ENCODE assay signal across 23 cellular contexts in the genomic region with DNA sequence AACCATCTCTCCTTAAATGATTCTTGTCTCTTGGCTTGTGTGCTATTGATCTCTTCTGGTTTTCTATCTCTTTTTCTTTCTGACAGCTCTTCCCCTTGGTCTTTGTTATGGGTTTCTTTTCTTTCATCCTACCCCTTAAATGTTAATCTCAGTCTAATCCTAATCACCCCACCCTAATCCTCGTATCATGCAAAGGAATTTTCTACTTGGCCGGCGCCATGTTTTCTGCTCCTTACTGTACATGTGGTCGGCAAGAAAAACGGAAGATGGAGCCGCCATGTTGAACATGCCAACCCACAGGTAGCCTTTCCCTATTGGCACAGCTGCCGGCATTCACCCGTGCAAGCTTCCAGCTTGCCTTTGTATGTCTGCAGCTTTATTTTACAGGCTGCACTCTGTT.
"Had no signal": no experiment of that assay in that cellular context is flagged by ENCODE, and none has a peak within 500 bp of the region (broad histone marks: within the 10 kb centered on the region; RNA-seq: fewer than 3 reads in every experiment).

No MANE protein-coding gene starts in this region.

- H3K79me2 ChIP-seq: hepatocyte had no signal

- DNase-seq: islet precursor cell; left ventricle myocardium inferior; naive B cell; natural killer cell; ovary; right lobe of liver; stimulated activated CD4-positive, alpha-beta T cell treated with anti-CD3 and anti-CD28 coated beads, Interleukin-1b, Interleukin-23, amount 100 ng/mL, for 48 hours; stimulated activated CD4-positive, alpha-beta T cell treated with anti-CD3 and anti-CD28 coated beads, Interleukin-2, amount 100 ng/mL, for 48 hours; stimulated activated CD4-positive, alpha-beta T cell treated with anti-CD3 and anti-CD28 coated beads, Interleukin-4, amount 100 ng/mL, for 4 hours; stimulated activated naive B cell treated with anti-CD40 and anti-IgM and Interleukin-4, amounts not matched to agents 10 μg/mL and 1 μg/mL and 100 μg/mL, for 72 hours; stimulated activated naive CD8-positive, alpha-beta T cell treated with anti-CD3 and anti-CD28 coated beads, Interleukin-15, Interleukin-2, amounts not matched to agents 100 U/mL and 50 U/mL, for 24 hours; stomach; testis; thyroid gland; transverse colon; upper lobe of left lung had no signal

- H3K27me3 ChIP-seq: hepatocyte, ovary, right atrium auricular region, right lobe of liver, stomach, testis, thyroid gland, transverse colon, upper lobe of left lung, vagina had no signal

- H3K36me3 Mint-ChIP-seq: memory B cell; naive B cell; natural killer cell; stimulated activated naive B cell treated with anti-CD40 and anti-IgM and Interleukin-4, amounts not matched to agents 10 μg/mL and 1 μg/mL and 100 μg/mL, for 72 hours had no signal

- H3K4me1 Mint-ChIP-seq: natural killer cell had no signal

- H2AFZ ChIP-seq: hepatocyte had no signal

- H3K4me3 ChIP-seq: hepatocyte, left ventricle myocardium inferior, lung, ovary, right atrium auricular region, right lobe of liver, smooth muscle cell, stomach, testis, thyroid gland, transverse colon, upper lobe of left lung, vagina had no signal

- H3K4me3 Mint-ChIP-seq: memory B cell; natural killer cell; stimulated activated naive B cell treated with anti-CD40 and anti-IgM and Interleukin-4, amounts not matched to agents 10 μg/mL and 1 μg/mL and 100 μg/mL, for 72 hours had no signal

- H3K36me3 ChIP-seq: left ventricle myocardium inferior, ovary, right atrium auricular region, right lobe of liver, stomach, thyroid gland, transverse colon, upper lobe of left lung, vagina had no signal

- H3K4me1 ChIP-seq: left ventricle myocardium inferior, right atrium auricular region, right lobe of liver, stomach, testis, thyroid gland, transverse colon, upper lobe of left lung, vagina had no signal

- H3K27ac ChIP-seq: hepatocyte, left ventricle myocardium inferior, ovary, right atrium auricular region, right lobe of liver, stomach, testis, thyroid gland, transverse colon, upper lobe of left lung, vagina had no signal

- H3K9me3 ChIP-seq: left ventricle myocardium inferior, ovary, right atrium auricular region, right lobe of liver, stomach, testis, thyroid gland, transverse colon, upper lobe of left lung, vagina had no signal

- H3K4me2 ChIP-seq: hepatocyte, smooth muscle cell had no signal

- H3K27me3 Mint-ChIP-seq: memory B cell; stimulated activated naive B cell treated with anti-CD40 and anti-IgM and Interleukin-4, amounts not matched to agents 10 μg/mL and 1 μg/mL and 100 μg/mL, for 72 hours had no signal

- ATAC-seq: natural killer cell; right lobe of liver; stimulated activated naive B cell treated with anti-CD40 and anti-IgM and Interleukin-4, amounts not matched to agents 10 μg/mL and 1 μg/mL and 100 μg/mL, for 72 hours; stimulated activated naive CD8-positive, alpha-beta T cell treated with anti-CD3 and anti-CD28 coated beads, Interleukin-15, Interleukin-2, amounts not matched to agents 100 U/mL and 50 U/mL, for 24 hours had no signal

- H3K27ac Mint-ChIP-seq: memory B cell; natural killer cell; progenitor cell of endocrine pancreas; stimulated activated naive B cell treated with anti-CD40 and anti-IgM and Interleukin-4, amounts not matched to agents 10 μg/mL and 1 μg/mL and 100 μg/mL, for 72 hours had no signal

- H3K9me3 Mint-ChIP-seq: memory B cell; naive B cell; natural killer cell; stimulated activated naive B cell treated with anti-CD40 and anti-IgM and Interleukin-4, amounts not matched to agents 10 μg/mL and 1 μg/mL and 100 μg/mL, for 72 hours had no signal
